18 cellular contexts compared by ENCODE assay signal in the genomic region with DNA sequence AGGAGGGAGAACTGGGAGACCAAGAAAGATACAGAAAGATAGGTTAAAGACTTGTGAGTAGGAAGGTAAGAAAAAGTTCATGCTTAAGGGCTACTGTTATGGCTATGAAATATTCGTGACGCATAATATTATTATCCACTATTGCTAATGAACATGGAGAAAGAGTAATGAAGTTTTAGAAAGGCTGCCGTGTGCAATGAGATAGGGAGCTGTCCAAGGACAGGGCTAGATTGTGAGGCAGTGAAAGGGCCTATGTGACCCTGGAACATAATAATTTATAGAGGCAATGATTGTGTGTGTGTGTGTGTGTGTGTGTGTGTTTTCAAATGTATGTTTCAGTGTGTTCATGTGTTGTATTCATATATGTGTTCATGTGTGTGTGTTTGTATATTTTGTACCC. TPM values are rescaled to one million over a fixed set of nuclear protein-coding genes. Genes with fewer than 3 reads are reported as not detected.
A peak's percentile ranks its signal among the peaks of the same experiment; 100 is the strongest.
DNase-seq lines count a peak whose midpoint lies in the region; ATAC-seq lines count a peak whose summit lies in the region.
"Had no signal": no experiment of that assay in that cellular context is flagged by ENCODE, and none has a peak within 500 bp of the region (broad histone marks: within the 10 kb centered on the region; RNA-seq: fewer than 3 reads in every experiment).

No MANE protein-coding gene starts in this region.

- H3K36me3 Mint-ChIP-seq in activated CD4-positive, alpha-beta T cell treated with anti-CD3 and anti-CD28 coated beads, Interleukin-2, amount 10 ng/mL, durations not matched to agents 7 days and 5 days (ENCODE audit: low read depth) = peaks cover 59% of the 10 kb centered on the region
- peaks cover 48% of the 10 kb centered on the region for H3K36me3 Mint-ChIP-seq in T-cell
- H3K36me3 Mint-ChIP-seq in effector memory CD8-positive, alpha-beta T cell (ENCODE audit: insufficient read depth) = peaks cover 75% of the 10 kb centered on the region
- H3K36me3 Mint-ChIP-seq in stimulated activated memory B cell treated with anti-CD40 and anti-IgM and Interleukin-4, amounts not matched to agents 10 μg/mL and 1 μg/mL and 100 μg/mL, for 72 hours = peaks cover 56% of the 10 kb centered on the region

- no peak for ATAC-seq in T-cell (replicated peaks in 1 of 4)
- ATAC-seq in effector memory CD8-positive, alpha-beta T cell (replicated peaks) = no peak
- no peak for ATAC-seq in stimulated activated memory B cell treated with anti-CD40 and anti-IgM and Interleukin-4, amounts not matched to agents 10 μg/mL and 1 μg/mL and 100 μg/mL, for 72 hours
- ATAC-seq in GM18868 (IDR thresholded peaks at IDR 0.05; ENCODE audit: unreplicated experiment) = no peak
- ATAC-seq: left lobe of liver, PC-3 had no signal

- no peaks in the 10 kb centered on the region for H3K36me3 ChIP-seq in HAP-1 (replicated peaks)
- H3K36me3 ChIP-seq: adrenal gland, neural progenitor cell had no signal

- H3K4me1 Mint-ChIP-seq in activated CD4-positive, alpha-beta T cell treated with anti-CD3 and anti-CD28 coated beads, Interleukin-2, amount 10 ng/mL, durations not matched to agents 7 days and 5 days = peaks cover 73% of the 10 kb centered on the region
- H3K4me1 Mint-ChIP-seq in T-cell = peaks cover 81 to 91% (median 90%) of the 10 kb centered on the region in 3 donors
- peaks cover 58 to 73% of the 10 kb centered on the region in 2 donors for H3K4me1 Mint-ChIP-seq in effector memory CD8-positive, alpha-beta T cell (ENCODE audit: low read depth in 2 of 2)
- H3K4me1 Mint-ChIP-seq in stimulated activated memory B cell treated with anti-CD40 and anti-IgM and Interleukin-4, amounts not matched to agents 10 μg/mL and 1 μg/mL and 100 μg/mL, for 72 hours = peaks cover 79% of the 10 kb centered on the region

- POLR2A ChIA-PET in activated CD4-positive, alpha-beta T cell treated with anti-CD3 and anti-CD28 coated beads, Interleukin-2, amount 10 ng/mL, durations not matched to agents 7 days and 5 days (lab: Charles Lee) = no interaction called here
- POLR2A ChIA-PET in T-cell (lab: Charles Lee) = interaction anchor here (0.6 to 1.2 kb wide), 10 partner anchors 9 to 984 kb away, joined by 3 to 17 read pairs (median 6); no protein-coding TSS in a partner anchor

- no peaks in the 10 kb centered on the region for H3K27me3 Mint-ChIP-seq in activated CD4-positive, alpha-beta T cell treated with anti-CD3 and anti-CD28 coated beads, Interleukin-2, amount 10 ng/mL, durations not matched to agents 7 days and 5 days
- H3K27me3 Mint-ChIP-seq in T-cell = no peaks in the 10 kb centered on the region
- H3K27me3 Mint-ChIP-seq in effector memory CD8-positive, alpha-beta T cell = no peaks in the 10 kb centered on the region
- H3K27me3 Mint-ChIP-seq in stimulated activated memory B cell treated with anti-CD40 and anti-IgM and Interleukin-4, amounts not matched to agents 10 μg/mL and 1 μg/mL and 100 μg/mL, for 72 hours = no peaks in the 10 kb centered on the region

- H3K4me3 Mint-ChIP-seq in activated CD4-positive, alpha-beta T cell treated with anti-CD3 and anti-CD28 coated beads, Interleukin-2, amount 10 ng/mL, durations not matched to agents 7 days and 5 days = no peak overlapping the region
- H3K4me3 Mint-ChIP-seq in T-cell = peak overlapping the region; percentile 32 to 60 (median 59)
- H3K4me3 Mint-ChIP-seq in effector memory CD8-positive, alpha-beta T cell = peak overlapping the region; percentile 66 to 76
- H3K4me3 Mint-ChIP-seq in stimulated activated memory B cell treated with anti-CD40 and anti-IgM and Interleukin-4, amounts not matched to agents 10 μg/mL and 1 μg/mL and 100 μg/mL, for 72 hours = no peak overlapping the region
- H3K4me3 Mint-ChIP-seq: neural progenitor cell had no signal

- in situ Hi-C loops in HAP-1 (cut with MboI; ENCODE audit: low sequenced_read_pairs) = no loop called here

- no peak for DNase-seq in activated CD4-positive, alpha-beta T cell treated with anti-CD3 and anti-CD28 coated beads, Interleukin-2, amount 10 ng/mL, durations not matched to agents 7 days and 5 days
- no peak for DNase-seq in activated CD4-positive, alpha-beta T cell treated with anti-CD3 and anti-CD28 coated beads, Interleukin-2, amount 50 U/mL, for 48 hours
- no peak for DNase-seq in T-cell
- DNase-seq in effector memory CD8-positive, alpha-beta T cell = no peak
- DNase-seq in kidney tubule cell (ENCODE audit: low spot score) = no peak
- no peak for DNase-seq in HAP-1 (ENCODE audit: low spot score in 2 of 2)
- DNase-seq: adrenal gland, NCI-H1092, NCI-H345, PC-3, testis had no signal

- H3K4me3 ChIP-seq in HAP-1 = no peak overlapping the region
- H3K4me3 ChIP-seq: adrenal gland, esophagus muscularis mucosa, hepatocyte, neural progenitor cell, skin epidermis, testis had no signal

- CTCF ChIA-PET in activated CD4-positive, alpha-beta T cell treated with anti-CD3 and anti-CD28 coated beads, Interleukin-2, amount 10 ng/mL, durations not matched to agents 7 days and 5 days (lab: Charles Lee) = interaction anchor here (1.0 to 1.9 kb wide), 3 partner anchors 9 to 53 kb away, joined by 3 to 5 read pairs (median 5); no protein-coding TSS in a partner anchor
- CTCF ChIA-PET in T-cell (lab: Charles Lee) = interaction anchor here (0.6 to 1.2 kb wide), 8 partner anchors 12 to 896 kb away, joined by 3 to 10 read pairs (median 4); no protein-coding TSS in a partner anchor

- H3K4me1 ChIP-seq in HAP-1 = peaks cover 16% of the 10 kb centered on the region

- no peaks in the 10 kb centered on the region for H3K9me3 Mint-ChIP-seq in activated CD4-positive, alpha-beta T cell treated with anti-CD3 and anti-CD28 coated beads, Interleukin-2, amount 10 ng/mL, durations not matched to agents 7 days and 5 days
- no peaks in the 10 kb centered on the region for H3K9me3 Mint-ChIP-seq in T-cell
- no peaks in the 10 kb centered on the region for H3K9me3 Mint-ChIP-seq in effector memory CD8-positive, alpha-beta T cell
- H3K9me3 Mint-ChIP-seq in stimulated activated memory B cell treated with anti-CD40 and anti-IgM and Interleukin-4, amounts not matched to agents 10 μg/mL and 1 μg/mL and 100 μg/mL, for 72 hours = no peaks in the 10 kb centered on the region
- H3K9me3 Mint-ChIP-seq: neural progenitor cell had no signal

- H3K9me3 ChIP-seq in HAP-1 = no peaks in the 10 kb centered on the region
- H3K9me3 ChIP-seq: adrenal gland, esophagus muscularis mucosa, testis had no signal

- no peaks in the 10 kb centered on the region for H3K27me3 ChIP-seq in HAP-1 (ENCODE audit: low read depth)
- H3K27me3 ChIP-seq: adrenal gland, esophagus muscularis mucosa, hepatocyte, neural progenitor cell, testis had no signal

- H3K27ac Mint-ChIP-seq in activated CD4-positive, alpha-beta T cell treated with anti-CD3 and anti-CD28 coated beads, Interleukin-2, amount 10 ng/mL, durations not matched to agents 7 days and 5 days = peak overlapping the region; percentile 21
- peak overlapping the region; percentile 66 to 83 for H3K27ac Mint-ChIP-seq in T-cell
- peak overlapping the region; percentile 79 to 90 for H3K27ac Mint-ChIP-seq in effector memory CD8-positive, alpha-beta T cell
- H3K27ac Mint-ChIP-seq in stimulated activated memory B cell treated with anti-CD40 and anti-IgM and Interleukin-4, amounts not matched to agents 10 μg/mL and 1 μg/mL and 100 μg/mL, for 72 hours = peak overlapping the region; percentile 33
- H3K27ac Mint-ChIP-seq: neural progenitor cell had no signal

RNA-seq across cellular contexts. Expression of a gene that starts 27.7 kb away (rescaled TPM):
- total RNA-seq in activated CD4-positive, alpha-beta T cell treated with anti-CD3 and anti-CD28 coated beads, Interleukin-2, amount 10 ng/mL, durations not matched to agents 7 days and 5 days = 100 to 1,000 TPM; 437 to 559 TPM
- 100 to 1,000 TPM; 408 to 705 (median 423) TPM for total RNA-seq in T-cell

Comparison
In these comparisons a context has a peak if more than half of its experiments do, and no peak if none do; other contexts are left out.
1. H3K27ac Mint-ChIP-seq: peak in every context shown above with its lines; median percentile 84 in effector memory CD8-positive, alpha-beta T cell; 74 in T-cell; 33 in stimulated activated memory B cell treated with anti-CD40 and anti-IgM and Interleukin-4, amounts not matched to agents 10 μg/mL and 1 μg/mL and 100 μg/mL, for 72 hours; 21 in activated CD4-positive, alpha-beta T cell treated with anti-CD3 and anti-CD28 coated beads, Interleukin-2, amount 10 ng/mL, durations not matched to agents 7 days and 5 days.
2. H3K4me3 Mint-ChIP-seq: peak in T-cell (3 of 3) and effector memory CD8-positive, alpha-beta T cell (2 of 2); none in activated CD4-positive, alpha-beta T cell treated with anti-CD3 and anti-CD28 coated beads, Interleukin-2, amount 10 ng/mL, durations not matched to agents 7 days and 5 days (single experiment) and stimulated activated memory B cell treated with anti-CD40 and anti-IgM and Interleukin-4, amounts not matched to agents 10 μg/mL and 1 μg/mL and 100 μg/mL, for 72 hours (single experiment).